In the genomic region with DNA sequence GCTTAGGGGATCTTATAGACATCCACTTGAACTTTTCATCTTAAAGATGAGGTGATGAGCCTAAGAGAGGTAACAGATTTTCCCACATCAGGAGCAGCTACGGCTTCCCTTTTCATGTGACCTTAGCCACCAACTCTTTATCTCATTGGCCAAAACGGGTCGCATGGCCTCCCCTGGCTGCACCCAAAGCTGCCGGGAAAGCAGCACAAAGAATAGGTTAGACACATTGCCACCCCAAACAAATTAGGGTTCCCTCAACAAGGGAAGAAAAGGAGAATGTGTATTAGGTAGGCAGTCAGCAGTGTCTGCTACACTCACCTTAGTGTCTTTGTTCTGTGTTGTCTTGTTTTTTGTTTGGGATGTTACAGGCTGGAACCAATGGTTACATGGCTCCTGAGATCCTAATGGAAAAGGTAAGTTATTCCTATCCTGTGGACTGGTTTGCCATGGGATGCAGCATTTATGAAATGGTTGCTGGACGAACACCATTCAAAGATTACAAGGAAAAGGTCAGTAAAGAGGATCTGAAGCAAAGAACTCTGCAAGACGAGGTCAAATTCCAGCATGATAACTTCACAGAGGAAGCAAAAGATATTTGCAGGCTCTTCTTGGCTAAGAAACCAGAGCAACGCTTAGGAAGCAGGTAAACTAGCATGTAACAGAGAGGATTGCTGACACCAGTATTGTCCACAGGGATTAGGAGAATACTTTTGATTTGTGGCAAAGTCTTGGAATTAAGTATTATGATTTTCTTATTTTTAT, we compare ENCODE assay signal across 20 cellular contexts. TPM values are rescaled to one million over a fixed set of nuclear protein-coding genes. Genes with fewer than 3 reads are reported as not detected.
DNase-seq lines count a peak whose midpoint lies in the region; ATAC-seq, FAIRE-seq and TF ChIP-seq lines count a peak whose summit lies in the region.
"Had no signal": no experiment of that assay in that cellular context is flagged by ENCODE, and none has a peak within 500 bp of the region (broad histone marks: within the 10 kb centered on the region; RNA-seq: fewer than 3 reads in every experiment).

No MANE protein-coding gene starts in this region.

- H3K79me1 ChIP-seq in IMR-90 (ENCODE audit: low read depth in 1 of 2, low read length in 2 of 2) (no peaks in the 10 kb centered on the region), mesendoderm (ENCODE audit: low read length) (no peaks in the 10 kb centered on the region), trophoblast cell (ENCODE audit: low read length) (no peaks in the 10 kb centered on the region)

- no peak overlapping the region for H3K4me3 ChIP-seq in IMR-90 (ENCODE audit: insufficient read depth, low read depth, low read length)
- H3K4me3 ChIP-seq in K562, result no peak overlapping the region
- H3K4me3 ChIP-seq in mesendoderm (ENCODE audit: low read length), result no peak overlapping the region
- no peak overlapping the region for H3K4me3 ChIP-seq in trophoblast cell (ENCODE audit: low read depth, low read length)

- H2BK15ac ChIP-seq in IMR-90 (ENCODE audit: low read depth, low read length) (no peak overlapping the region), mesendoderm (replicated peaks; ENCODE audit: low read depth) (no peak overlapping the region)

- H4K20me1 ChIP-seq in IMR-90 (ENCODE audit: insufficient read depth, low read length), result no peaks in the 10 kb centered on the region
- H4K20me1 ChIP-seq in K562 (replicated peaks; ENCODE audit: control insufficient read depth, insufficient read depth, low read length), result no peaks in the 10 kb centered on the region

- H3K27ac Mint-ChIP-seq in chondrocyte (ENCODE audit: unreplicated experiment), result no peak overlapping the region
- H3K27ac Mint-ChIP-seq: B cell; CD4-positive, alpha-beta T cell; HFFc6 had no signal

- no peak for TF ChIP-seq EP300 in K562 (IDR thresholded peaks at IDR 0.05; ENCODE audit: low read length)

- H4K91ac ChIP-seq in IMR-90 (ENCODE audit: insufficient read depth, low read depth, low read length), result no peak overlapping the region
- H4K91ac ChIP-seq in trophoblast cell (ENCODE audit: low read depth, low read length), result no peak overlapping the region

- H2AK5ac ChIP-seq in IMR-90 (ENCODE audit: low read depth, low read length) (no peak overlapping the region), mesendoderm (ENCODE audit: low read length) (no peak overlapping the region), trophoblast cell (ENCODE audit: low read length) (no peak overlapping the region)

- no peaks in the 10 kb centered on the region for H3K4me1 ChIP-seq in IMR-90 (ENCODE audit: control insufficient read depth, insufficient read depth, low read length)
- H3K4me1 ChIP-seq in K562 (replicated peaks in 1 of 2; ENCODE audit: control insufficient read depth in 2 of 2, insufficient read depth in 2 of 2, low read length in 2 of 2), result peaks cover 20 to 37% of the 10 kb centered on the region in 2 experiments; a peak in 4 of 5 replicates
- no peaks in the 10 kb centered on the region for H3K4me1 ChIP-seq in mesendoderm (ENCODE audit: control insufficient read depth, low read depth, low read length)
- peaks cover 0 to 9% of the 10 kb centered on the region in 2 experiments for H3K4me1 ChIP-seq in trophoblast cell (ENCODE audit: control insufficient read depth in 1 of 2, insufficient read depth in 2 of 2, low read length in 2 of 2)

- no peak overlapping the region for H2BK12ac ChIP-seq in trophoblast cell (ENCODE audit: low read length)

- ATAC-seq in IMR-90 (ENCODE audit: low read depth) (no peak), K562 (peak; percentile 23; the same call in 2 of the 3 replicates), HG02571 (IDR thresholded peaks at IDR 0.05; ENCODE audit: unreplicated experiment) (no peak)

- FAIRE-seq in K562 (lab: Jason Lieb, UNC), result peak; percentile 42
- FAIRE-seq: A204.1, D721Med, GM12891 had no signal

- H2BK120ac ChIP-seq in IMR-90 (ENCODE audit: low read depth, low read length) (no peak overlapping the region), mesendoderm (ENCODE audit: low read depth, low read length) (no peak overlapping the region), trophoblast cell (ENCODE audit: insufficient read depth, low read length, poor library complexity) (no peak overlapping the region)

- H3K4me1 Mint-ChIP-seq in chondrocyte (ENCODE audit: low read depth), result no peaks in the 10 kb centered on the region
- H3K4me1 Mint-ChIP-seq: B cell had no signal

- dilution Hi-C loops in IMR-90 (cut with HindIII; ENCODE audit: low sequenced_read_pairs, unreplicated experiment), result no loop called here

- H3K36me3 ChIP-seq in IMR-90 (ENCODE audit: control insufficient read depth, insufficient read depth, low read length) (no peaks in the 10 kb centered on the region), K562 (ENCODE audit: control insufficient read depth, insufficient read depth, low read length) (no peaks in the 10 kb centered on the region; the same call in 2 of the 3 replicates), mesendoderm (ENCODE audit: control insufficient read depth, insufficient read depth, low read length) (no peaks in the 10 kb centered on the region), trophoblast cell (ENCODE audit: control insufficient read depth in 1 of 2, insufficient read depth in 2 of 2, low read length in 2 of 2) (no peaks in the 10 kb centered on the region)

- H3K4me2 ChIP-seq in IMR-90 (ENCODE audit: low read depth, low read length) (no peak overlapping the region), K562 (ENCODE audit: insufficient read depth, low read length) (peak overlapping the region; percentile 65), mesendoderm (ENCODE audit: low read length) (no peak overlapping the region), trophoblast cell (ENCODE audit: low read length) (no peak overlapping the region)

- H3K79me2 ChIP-seq in K562 (ENCODE audit: control insufficient read depth, insufficient read depth, low read length) (no peaks in the 10 kb centered on the region), mesendoderm (ENCODE audit: control insufficient read depth, insufficient read depth, low read length) (no peaks in the 10 kb centered on the region), trophoblast cell (ENCODE audit: control insufficient read depth, insufficient read depth, low read length, poor library complexity) (no peaks in the 10 kb centered on the region)

- CTCF ChIA-PET in IMR-90 (lab: Yijun Ruan, JAX), result no interaction called here
- CTCF ChIA-PET in K562 (lab: Yijun Ruan, JAX; ENCODE audit: low intra/inter-chr PET ratio), result no interaction called here

- H2BK5ac ChIP-seq in IMR-90 (ENCODE audit: low read depth, low read length, poor library complexity, severe bottlenecking), result no peak overlapping the region
- no peak overlapping the region for H2BK5ac ChIP-seq in mesendoderm (ENCODE audit: low read length)
- H2BK5ac ChIP-seq in trophoblast cell (ENCODE audit: low read depth, low read length, poor library complexity), result no peak overlapping the region

- H3K9me1 ChIP-seq in IMR-90 (ENCODE audit: insufficient read depth, low read length) (0 out of 2 replicates have a peak, but pooled peaks cover 6% of the 10 kb centered on the region), K562 (ENCODE audit: control insufficient read depth, insufficient read depth, low read length) (peaks cover 5% of the 10 kb centered on the region)

- no peak overlapping the region for H3K18ac ChIP-seq in IMR-90 (ENCODE audit: low read depth, low read length)
- H3K18ac ChIP-seq in mesendoderm (ENCODE audit: low read length), result no peak overlapping the region
- H3K18ac ChIP-seq in trophoblast cell (ENCODE audit: low read length), result no peak overlapping the region

- H3K9me3 Mint-ChIP-seq in chondrocyte (ENCODE audit: low read depth), result no peaks in the 10 kb centered on the region
- H3K9me3 Mint-ChIP-seq: CD4-positive, alpha-beta T cell; HFFc6 had no signal

- TF ChIP-seq POLR2A in IMR-90 (IDR thresholded peaks at IDR 0.05; ENCODE audit: low read depth, low read length) (no peak), K562 (conservative IDR thresholded peaks at IDR 0.05) (no peak)

- no peak for DNase-seq in IMR-90
- DNase-seq in K562 (ENCODE audit: extremely low read depth in 1 of 4, low spot score in 3 of 4), result peak; percentile 44 to 59 (median 45)
- DNase-seq in mesendoderm, result no peak
- DNase-seq in activated CD4-positive, alpha-beta T cell treated with anti-CD3 and anti-CD28 coated beads for 4 hours, result no peak
- no peak for DNase-seq in chondrocyte (ENCODE audit: low spot score)
- no peak for DNase-seq in trophoblast cell
- DNase-seq: C1 segment of cervical spinal cord; CD4-positive, alpha-beta T cell; COR-L47; DMS153; DMS79 treated with DMSO at 0.1 percent for 48 hours; EL; HCEC 1CT; HFFc6 had no signal

- H3K9ac ChIP-seq in IMR-90 (ENCODE audit: low read depth, low read length) (no peak overlapping the region), K562 (ENCODE audit: insufficient read depth in 1 of 2, low read depth in 2 of 2, low read length in 2 of 2) (0 out of 4 replicates have a peak overlapping the region, but pooled peaks of 1 of the 2 experiments have one; percentile 28), mesendoderm (ENCODE audit: low read length) (no peak overlapping the region), trophoblast cell (ENCODE audit: low read length) (no peak overlapping the region)

- no peak overlapping the region for H4K12ac ChIP-seq in trophoblast cell (ENCODE audit: low read depth, low read length)

- H3K36me3 Mint-ChIP-seq in chondrocyte (ENCODE audit: low read depth), result no peaks in the 10 kb centered on the region

- H4K8ac ChIP-seq in IMR-90 (ENCODE audit: low read depth in 2 of 2, low read length in 2 of 2) (no peak overlapping the region), mesendoderm (ENCODE audit: low read depth, low read length) (no peak overlapping the region), trophoblast cell (ENCODE audit: low read depth, low read length) (no peak overlapping the region)

- H3K56ac ChIP-seq in IMR-90 (ENCODE audit: extremely low read depth, insufficient read depth, low read length), result no peak overlapping the region
- no peak overlapping the region for H3K56ac ChIP-seq in mesendoderm (ENCODE audit: low read length)

- BruUV-seq in IMR-90 (replicated peaks; lab: Mats Ljungman, UMichigan) (no TSS peak), K562 (replicated peaks; lab: Mats Ljungman, UMichigan) (no TSS peak)

- peaks cover 2% of the 10 kb centered on the region for H3K27me3 Mint-ChIP-seq in chondrocyte (ENCODE audit: low read depth)
- H3K27me3 Mint-ChIP-seq: B cell; CD4-positive, alpha-beta T cell had no signal

- no peak for TF ChIP-seq CTCF in IMR-90 (conservative IDR thresholded peaks at IDR 0.05; ENCODE audit: low read depth, low read length)
- no peak for TF ChIP-seq CTCF in K562 (IDR thresholded peaks at IDR 0.05 in 2 of 3, conservative IDR thresholded peaks at IDR 0.05 in 1 of 3; ENCODE audit: insufficient read depth in 2 of 3, low read depth in 1 of 3, low read length in 3 of 3)
- no peak for TF ChIP-seq CTCF in chondrocyte (IDR thresholded peaks at IDR 0.05)

- in situ Hi-C loops in IMR-90 (cut with MboI; ENCODE audit: low sequenced_read_pairs), result no loop called here
- in situ Hi-C loops in K562 (cut with MboI), result no loop called here

- no CpG with 5 or more reads among the region's 7 CpGs for WGBS in IMR-90 (ENCODE audit: extremely low coverage in 2 of 2, insufficient read length in 1 of 2), 2 experiments
- WGBS in K562 (ENCODE audit: insufficient coverage, low coverage, missing lambda C conversion rate), result 18% methylated on average over 7 of the region's 7 CpGs
- no CpG with 5 or more reads among the region's 7 CpGs for WGBS in mesendoderm (ENCODE audit: extremely low coverage, insufficient coverage, low lambda C conversion rate)
- WGBS in trophoblast cell (ENCODE audit: extremely low coverage, insufficient coverage, insufficient read length), result no CpG with 5 or more reads among the region's 7 CpGs

- H3K27ac ChIP-seq in IMR-90 (ENCODE audit: insufficient read depth, low read length) (no peak overlapping the region), K562 (ENCODE audit: extremely low read depth, low read depth, low read length) (peak overlapping the region; percentile 50; the same call in 2 of the 3 replicates), mesendoderm (ENCODE audit: low read depth, low read length) (no peak overlapping the region), trophoblast cell (ENCODE audit: low read depth, low read length) (no peak overlapping the region)

- H4K5ac ChIP-seq in IMR-90 (ENCODE audit: low read depth, low read length) (no peak overlapping the region), mesendoderm (ENCODE audit: low read length) (no peak overlapping the region)

- intact Hi-C loops in IMR-90 (cut with micrococcal nuclease) (no loop called here), K562 (cut with micrococcal nuclease) (loop anchor here (5.0 kb wide), 1 partner anchor 40 kb away; no protein-coding TSS in a partner anchor)

- POLR2A ChIA-PET in IMR-90 (lab: Charles Lee; ENCODE audit: unreplicated experiment) (no interaction called here), K562 (lab: Yijun Ruan, JAX) (no interaction called here)

- H3K23ac ChIP-seq in IMR-90 (ENCODE audit: low read depth, low read length) (0 out of 2 replicates have a peak overlapping the region, but pooled peaks have one; percentile 4), mesendoderm (ENCODE audit: low read length) (peak overlapping the region; percentile 35), trophoblast cell (ENCODE audit: low read length) (no peak overlapping the region)

- no peak overlapping the region for H3K4me3 Mint-ChIP-seq in chondrocyte (ENCODE audit: unreplicated experiment)
- H3K4me3 Mint-ChIP-seq: B cell; CD4-positive, alpha-beta T cell; HFFc6 had no signal

- H2AK9ac ChIP-seq in IMR-90 (replicated peaks; ENCODE audit: low read depth, low read length, poor library complexity), result no peak overlapping the region

- TF ChIP-seq RAD21 in IMR-90 (IDR thresholded peaks at IDR 0.05; ENCODE audit: low read length) (no peak), K562 (CRISPR knock-in tag; conservative IDR thresholded peaks at IDR 0.05 in 1 of 2, IDR thresholded peaks at IDR 0.05 in 1 of 2) (no peak)

- H2AFZ ChIP-seq in IMR-90 (replicated peaks; ENCODE audit: low read length, poor library complexity) (no peak overlapping the region), K562 (ENCODE audit: low read depth, low read length) (peak overlapping the region; percentile 92), trophoblast cell (ENCODE audit: insufficient read depth, low read length, poor library complexity) (no peak overlapping the region)

- H2BK20ac ChIP-seq in IMR-90 (ENCODE audit: low read depth, low read length), result no peak overlapping the region

- H3K9me3 ChIP-seq in IMR-90 (ENCODE audit: control insufficient read depth, insufficient read depth, low read length) (no peaks in the 10 kb centered on the region), K562 (replicated peaks; ENCODE audit: control insufficient read depth, insufficient read depth, low read depth, low read length) (no peaks in the 10 kb centered on the region), trophoblast cell (ENCODE audit: insufficient read depth, low read depth, low read length) (peaks cover 4% of the 10 kb centered on the region)

- H3K4ac ChIP-seq in IMR-90 (ENCODE audit: low read depth, low read length) (no peak overlapping the region), mesendoderm (ENCODE audit: low read depth, low read length) (no peak overlapping the region), trophoblast cell (ENCODE audit: low read depth, low read length) (no peak overlapping the region)

- H3K27me3 ChIP-seq in IMR-90 (ENCODE audit: control insufficient read depth, insufficient read depth, low read length), result peaks cover 9% of the 10 kb centered on the region
- H3K27me3 ChIP-seq in K562 (ENCODE audit: control insufficient read depth in 2 of 2, insufficient read depth in 2 of 2, low read length in 2 of 2), result no peaks in the 10 kb centered on the region; a peak in 1 of 5 replicates
- no peaks in the 10 kb centered on the region for H3K27me3 ChIP-seq in mesendoderm (ENCODE audit: insufficient read depth, low read length, poor library complexity)
- H3K27me3 ChIP-seq in trophoblast cell (ENCODE audit: insufficient read depth, low read length), result no peaks in the 10 kb centered on the region

- no peak overlapping the region for H3K14ac ChIP-seq in IMR-90 (replicated peaks; ENCODE audit: low read depth, low read length)
- H3K14ac ChIP-seq in trophoblast cell (ENCODE audit: low read length), result no peak overlapping the region

RNA-seq across cellular contexts. Expression of a gene that starts 44.2 kb away (rescaled TPM):
- total RNA-seq in IMR-90 (2012; rRNA removed) (not detected in 2 replicates), K562 (2014; rRNA removed) (not detected in 2 replicates), K562 (2014; rRNA removed; fragmentation: Illumina TruSeq; extraction: Trizol) (0.04 TPM in 1 of 2 replicates, not detected in the other), K562 (2015; rRNA removed; fragmentation: Illumina TruSeq; extraction: Trizol) (0.08 TPM in 1 of 2 replicates, not detected in the other), K562 (2021) (0.04 TPM in 1 of 2 replicates, not detected in the other), chondrocyte (not detected in 3 replicates)
- polyA plus RNA-seq in IMR-90 (2012; rRNA removed) (not detected in 2 replicates), K562 (2011; rRNA removed) (not detected in 2 replicates), K562 (2014; fragmentation: Illumina TruSeq; extraction: Trizol) (0.07 TPM in 1 of 2 replicates, not detected in the other), K562 (2014; fragmentation: Nextera tagmentation; extraction: Ambion mirVana) (under 1 TPM; 0.01 TPM), K562 (2014; rRNA removed) (0.04 and 0.08 TPM in 2 replicates)
- not detected in 2 replicates for polyA plus RNA-seq in IMR-90 (2012; cell fraction: cytosol; rRNA removed)
- 0.01 TPM in 1 of 2 replicates, not detected in the other for polyA plus RNA-seq in IMR-90 (2012; cell fraction: nucleus; rRNA removed; ENCODE audit: low replicate concordance)
- not detected in 2 replicates for total RNA-seq in K562 (2011; cell fraction: chromatin; rRNA removed; ENCODE audit: low replicate concordance)
- total RNA-seq in K562 (2011; cell fraction: nucleolus; rRNA removed), result 0.17 TPM in 1 of 2 replicates, not detected in the other
- total RNA-seq in K562 (2011; cell fraction: nucleoplasm; rRNA removed), result not detected in 2 replicates
- not detected in 2 replicates for polyA plus RNA-seq in K562 (2011; cell fraction: cytosol; rRNA removed)
- polyA plus RNA-seq in K562 (2011; cell fraction: nucleus; rRNA removed), result 0.07 TPM in 1 of 2 replicates, not detected in the other
- polyA plus RNA-seq in K562 (2012), result 0.04 TPM in 1 of 2 replicates, not detected in the other
- polyA minus RNA-seq in K562 (2011; rRNA and poly(A)+ RNA removed), result 0.06 TPM in 1 of 2 replicates, not detected in the other
- not detected in 2 replicates for polyA minus RNA-seq in K562 (2011; cell fraction: cytosol; rRNA and poly(A)+ RNA removed)
- polyA minus RNA-seq in K562 (2011; cell fraction: nucleus; rRNA and poly(A)+ RNA removed), result not detected in 2 replicates
- not detected for polyA plus RNA-seq in mesendoderm (2013, experiment 1 of 2)
- 0.01 TPM for polyA plus RNA-seq in mesendoderm (2013, experiment 2 of 2)
- polyA plus RNA-seq in trophoblast cell (2013), result 0.03 and 0.06 TPM in 2 replicates
- total RNA-seq: B cell, H4, HFFc6 had no signal

Comparison
In these comparisons a context has a peak if more than half of its experiments do, and no peak if none do; other contexts are left out.
1. DNase-seq: peak in K562 (4 of 4); none in IMR-90 (single experiment), mesendoderm (single experiment), activated CD4-positive, alpha-beta T cell treated with anti-CD3 and anti-CD28 coated beads for 4 hours (0 of 2), chondrocyte (single experiment) and trophoblast cell (0 of 2).